8 cellular contexts compared by ENCODE assay signal in the genomic region with DNA sequence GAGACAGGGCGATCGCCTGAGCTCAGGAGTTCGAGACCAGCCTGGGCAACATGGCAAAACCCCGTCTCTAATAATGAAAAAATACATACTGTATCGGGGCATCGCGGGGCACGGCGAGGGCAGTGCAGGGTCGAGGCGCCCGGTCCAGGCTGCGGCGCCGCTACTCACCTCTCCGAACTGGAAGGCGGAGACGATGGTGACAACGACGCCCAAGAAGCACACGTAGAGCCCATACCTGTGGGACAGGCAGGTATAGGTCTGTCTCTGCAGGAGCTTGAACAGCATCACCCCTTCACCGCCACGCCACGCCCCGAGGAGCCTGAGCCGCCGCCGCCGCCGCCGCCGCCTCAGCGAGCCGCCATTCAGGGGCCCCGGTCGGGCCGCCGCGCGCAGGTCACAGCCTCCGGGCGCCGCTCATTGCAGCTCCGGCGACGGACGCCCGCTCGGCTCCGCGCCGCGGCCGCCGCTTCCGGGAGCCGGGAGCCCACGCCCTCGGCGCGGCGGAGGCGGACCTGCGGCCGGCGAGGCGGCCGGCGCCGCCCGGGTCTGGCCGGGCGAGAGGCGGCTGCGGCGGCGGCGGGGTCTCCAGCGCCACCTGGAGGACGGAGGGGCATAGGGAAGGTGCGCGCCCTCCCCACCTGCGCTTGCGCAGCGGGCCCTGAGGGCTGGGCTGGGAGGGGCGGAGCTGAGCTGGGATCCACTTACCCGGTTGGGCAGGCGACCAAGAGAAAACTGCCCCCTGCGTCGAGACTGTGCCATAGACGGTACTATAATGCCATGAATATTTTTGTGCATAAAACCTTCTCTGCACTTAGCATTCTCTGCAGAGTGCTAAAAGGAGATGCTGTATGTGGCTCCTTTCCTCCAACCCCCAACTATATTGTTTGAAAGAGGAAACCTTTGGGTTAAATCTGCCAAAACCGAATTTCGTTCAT. TPM values are rescaled to one million over a fixed set of nuclear protein-coding genes. Genes with fewer than 3 reads are reported as not detected.
DNase-seq lines count a peak whose midpoint lies in the region; ATAC-seq, FAIRE-seq and TF ChIP-seq lines count a peak whose summit lies in the region.

A gene (minus strand): TSS at position 569 of the 935 bp plus-strand sequence. CDS start 284 bp downstream, at position 285.

- peak; percentile 86 for ATAC-seq in GM21390 (IDR thresholded peaks at IDR 0.05; ENCODE audit: unreplicated experiment)

- peak; percentile 65 for DNase-seq in D721Med (ENCODE audit: insufficient read length, low spot score)
- peak in 74 of 76 experiments; percentile 32 to 96 (median 90) for DNase-seq in HUDEP-2 (lab: John Stamatoyannopoulos, UW; ENCODE audit: unreplicated experiment in 76 of 76)
- peak; percentile 91 for DNase-seq in NOMO-1 treated with DMSO at 0.1 percent for 48 hours (lab: John Stamatoyannopoulos, UW; ENCODE audit: unreplicated experiment)
- DNase-seq in activated CD8-positive, alpha-beta memory T cell treated with anti-CD3 and anti-CD28 coated beads, Interleukin-2, amount 50 U/mL, for 1 hour (ENCODE audit: extremely low read depth) = peak; percentile 85
- peak; percentile 91 for DNase-seq in midbrain (lab: John Stamatoyannopoulos, UW)
- DNase-seq in stimulated activated CD8-positive, alpha-beta memory T cell treated with anti-CD3 and anti-CD28 coated beads, Interleukin-15, amount 100 ng/mL, for 48 hours (ENCODE audit: low read depth in 2 of 2) = peak; percentile 92

- TF ChIP-seq CTCF in D721Med (IDR thresholded peaks at IDR 0.05; ENCODE audit: insufficient read depth, missing control alignments) = peak; percentile 66

- no peak for FAIRE-seq in D721Med (lab: Jason Lieb, UNC)

- in situ Hi-C loops in endometrial microvascular endothelial cells (cut with HindIII; ENCODE audit: inconsistent ontology term, low pct_unique_long_range_greater_than_20kb, low sequenced_read_pairs) = no loop called here

RNA-seq across cellular contexts. Expression of the gene that starts here (rescaled TPM):
- total RNA-seq in endometrial microvascular endothelial cells (ENCODE audit: inconsistent ontology term) = 36.1 TPM

Comparison
In these comparisons a context has a peak if more than half of its experiments do, and no peak if none do; other contexts are left out.
1. Peak in every context shown above with its lines: DNase-seq and ATAC-seq.